13 cellular contexts compared by ENCODE assay signal in the genomic region with DNA sequence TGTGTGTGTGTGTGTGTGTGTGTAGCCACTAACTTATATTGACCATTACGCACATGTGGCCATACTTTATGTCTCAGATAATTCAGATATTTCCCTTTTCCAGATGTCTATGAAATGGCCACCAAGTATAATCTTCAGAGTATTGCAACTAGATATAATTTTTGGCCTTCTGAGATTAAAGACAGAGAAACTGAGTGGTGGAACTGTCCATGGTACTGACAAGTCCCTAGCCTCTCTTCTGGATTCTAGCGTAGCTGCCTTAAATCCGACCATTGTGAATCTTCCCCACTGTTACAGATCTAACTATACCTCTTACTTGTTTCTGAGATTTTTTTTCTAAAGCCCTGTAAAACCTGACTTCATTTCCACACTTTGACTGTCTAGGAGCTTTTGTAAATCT.
DNase-seq lines count a peak whose midpoint lies in the region; ATAC-seq and TF ChIP-seq lines count a peak whose summit lies in the region.
"Had no signal": no experiment of that assay in that cellular context is flagged by ENCODE, and none has a peak within 500 bp of the region (broad histone marks: within the 10 kb centered on the region; RNA-seq: fewer than 3 reads in every experiment).

No MANE protein-coding gene starts in this region.

- no peaks in the 10 kb centered on the region for H3K36me3 Mint-ChIP-seq in nephron progenitor cell (ENCODE audit: low read depth)
- H3K36me3 Mint-ChIP-seq: activated naive CD8-positive, alpha-beta T cell; stimulated activated effector memory CD8-positive, alpha-beta T cell treated with anti-CD3 and anti-CD28 coated beads, Interleukin-12 subunit alpha, Interleukin-12 subunit beta, amount 100 ng/mL, for 72 hours had no signal

- H3K9me3 Mint-ChIP-seq in nephron progenitor cell = no peaks in the 10 kb centered on the region
- H3K9me3 Mint-ChIP-seq: stimulated activated effector memory CD8-positive, alpha-beta T cell treated with anti-CD3 and anti-CD28 coated beads, Interleukin-12 subunit alpha, Interleukin-12 subunit beta, amount 100 ng/mL, for 72 hours had no signal

- ATAC-seq in HG02973 (IDR thresholded peaks at IDR 0.05; ENCODE audit: unreplicated experiment) = no peak
- no peak for ATAC-seq in HG03460 (IDR thresholded peaks at IDR 0.05; ENCODE audit: unreplicated experiment)
- ATAC-seq: stimulated activated effector memory CD8-positive, alpha-beta T cell treated with anti-CD3 and anti-CD28 coated beads, Interleukin-12 subunit alpha, Interleukin-12 subunit beta, amount 100 ng/mL, for 72 hours had no signal

- no peak for TF ChIP-seq CTCF in nephron progenitor cell (IDR thresholded peaks at IDR 0.05)

- H3K4me1 Mint-ChIP-seq in nephron progenitor cell = no peaks in the 10 kb centered on the region
- H3K4me1 Mint-ChIP-seq: stimulated activated effector memory CD8-positive, alpha-beta T cell treated with anti-CD3 and anti-CD28 coated beads, Interleukin-12 subunit alpha, Interleukin-12 subunit beta, amount 100 ng/mL, for 72 hours had no signal

- no peak for TF ChIP-seq POLR2A in erythroblast (IDR thresholded peaks at IDR 0.05; ENCODE audit: low read length)

- DNase-seq in DMS53 (lab: John Stamatoyannopoulos, UW) (peak; percentile 7), DMS53 treated with DMSO at 0.1 percent for 48 hours (lab: John Stamatoyannopoulos, UW; ENCODE audit: unreplicated experiment) (no peak), erythroblast (lab: John Stamatoyannopoulos, UW) (peak; percentile 5 to 19), nephron progenitor cell (peak; percentile 45), amygdala (lab: John Stamatoyannopoulos, UW) (no peak)
- DNase-seq: activated CD4-positive, alpha-beta T cell treated with anti-CD3 and anti-CD28 coated beads for 1 hour; MV-4-11; spleen had no signal

- no peak overlapping the region for H3K4me3 Mint-ChIP-seq in nephron progenitor cell
- H3K4me3 Mint-ChIP-seq: activated naive CD8-positive, alpha-beta T cell; stimulated activated effector memory CD8-positive, alpha-beta T cell treated with anti-CD3 and anti-CD28 coated beads, Interleukin-12 subunit alpha, Interleukin-12 subunit beta, amount 100 ng/mL, for 72 hours had no signal

- H3K27me3 Mint-ChIP-seq in nephron progenitor cell (ENCODE audit: low read depth, poor library complexity) = peaks cover 3% of the 10 kb centered on the region

- no peak overlapping the region for H3K27ac Mint-ChIP-seq in nephron progenitor cell
- H3K27ac Mint-ChIP-seq: activated naive CD8-positive, alpha-beta T cell; stimulated activated effector memory CD8-positive, alpha-beta T cell treated with anti-CD3 and anti-CD28 coated beads, Interleukin-12 subunit alpha, Interleukin-12 subunit beta, amount 100 ng/mL, for 72 hours had no signal

TF ChIP-seq in PFSK-1, 5 proteins besides CTCF, POLR2A, EP300 and RAD21:
- TF ChIP-seq, protein P1, sequence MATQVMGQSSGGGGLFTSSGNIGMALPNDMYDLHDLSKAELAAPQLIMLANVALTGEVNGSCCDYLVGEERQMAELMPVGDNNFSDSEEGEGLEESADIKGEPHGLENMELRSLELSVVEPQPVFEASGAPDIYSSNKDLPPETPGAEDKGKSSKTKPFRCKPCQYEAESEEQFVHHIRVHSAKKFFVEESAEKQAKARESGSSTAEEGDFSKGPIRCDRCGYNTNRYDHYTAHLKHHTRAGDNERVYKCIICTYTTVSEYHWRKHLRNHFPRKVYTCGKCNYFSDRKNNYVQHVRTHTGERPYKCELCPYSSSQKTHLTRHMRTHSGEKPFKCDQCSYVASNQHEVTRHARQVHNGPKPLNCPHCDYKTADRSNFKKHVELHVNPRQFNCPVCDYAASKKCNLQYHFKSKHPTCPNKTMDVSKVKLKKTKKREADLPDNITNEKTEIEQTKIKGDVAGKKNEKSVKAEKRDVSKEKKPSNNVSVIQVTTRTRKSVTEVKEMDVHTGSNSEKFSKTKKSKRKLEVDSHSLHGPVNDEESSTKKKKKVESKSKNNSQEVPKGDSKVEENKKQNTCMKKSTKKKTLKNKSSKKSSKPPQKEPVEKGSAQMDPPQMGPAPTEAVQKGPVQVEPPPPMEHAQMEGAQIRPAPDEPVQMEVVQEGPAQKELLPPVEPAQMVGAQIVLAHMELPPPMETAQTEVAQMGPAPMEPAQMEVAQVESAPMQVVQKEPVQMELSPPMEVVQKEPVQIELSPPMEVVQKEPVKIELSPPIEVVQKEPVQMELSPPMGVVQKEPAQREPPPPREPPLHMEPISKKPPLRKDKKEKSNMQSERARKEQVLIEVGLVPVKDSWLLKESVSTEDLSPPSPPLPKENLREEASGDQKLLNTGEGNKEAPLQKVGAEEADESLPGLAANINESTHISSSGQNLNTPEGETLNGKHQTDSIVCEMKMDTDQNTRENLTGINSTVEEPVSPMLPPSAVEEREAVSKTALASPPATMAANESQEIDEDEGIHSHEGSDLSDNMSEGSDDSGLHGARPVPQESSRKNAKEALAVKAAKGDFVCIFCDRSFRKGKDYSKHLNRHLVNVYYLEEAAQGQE (IDR thresholded peaks at IDR 0.05; ENCODE audit: insufficient read depth in 1 of 2, low read depth in 2 of 2, low read length in 2 of 2) = peak; percentile 91 to 99
- TF ChIP-seq POLR2AphosphoS5 (IDR thresholded peaks at IDR 0.05; ENCODE audit: low read depth, low read length) = no peak
- no peak for TF ChIP-seq FOXP2 (optimal IDR thresholded peaks at IDR 0.05; ENCODE audit: borderline replicate concordance, extremely low read depth, extremely low read length, insufficient read depth)
- no peak for TF ChIP-seq SIN3A (IDR thresholded peaks at IDR 0.05; ENCODE audit: borderline replicate concordance, insufficient read depth, low read length)
- TF ChIP-seq TAF1 (IDR thresholded peaks at IDR 0.05; ENCODE audit: borderline replicate concordance, insufficient read depth, low read length) = no peak

Comparison
In these comparisons a context has a peak if more than half of its experiments do, and no peak if none do; other contexts are left out.
1. DNase-seq: peak in DMS53 (single experiment), erythroblast (2 of 2) and nephron progenitor cell (single experiment); none in DMS53 treated with DMSO at 0.1 percent for 48 hours (single experiment) and amygdala (0 of 56).